ENCODE assay signal across 35 cellular contexts in genomic region chr6:34035161-34035560, GRCh38.
"Had no signal": no experiment of that assay in that cellular context is flagged by ENCODE, and none has a peak within 500 bp of the region (broad histone marks: within the 10 kb centered on the region; RNA-seq: fewer than 3 reads in every experiment).

No MANE protein-coding gene starts in this region.

- H3K36me3 ChIP-seq: MG63 had no signal

- H3K4me3 ChIP-seq: MG63 had no signal

- H3K9me3 ChIP-seq: MG63 had no signal

- H3K27ac ChIP-seq: KMS-11 had no signal

- DNase-seq: Karpas-422, Kasumi-1, MG63, MM.1S, MV-4-11, NCI-H1048, NCI-H1092, NCI-H1092 treated with DMSO at 0.1 percent for 48 hours, NCI-H1105, NCI-H1105 treated with DMSO at 0.1 percent for 48 hours, NCI-H1417, NCI-H1417 treated with DMSO at 0.1 percent for 48 hours, NCI-H1436, NCI-H1436 treated with DMSO at 0.1 percent for 48 hours, NCI-H146, NCI-H1694, NCI-H1694 treated with DMSO at 0.1 percent for 48 hours, NCI-H187, NCI-H187 treated with DMSO at 0.1 percent for 48 hours, NCI-H1930, NCI-H2029, NCI-H2029 treated with DMSO at 0.1 percent for 48 hours, NCI-H2081, NCI-H2081 treated with DMSO at 0.1 percent for 48 hours, NCI-H2107, NCI-H2171, NCI-H2171 treated with DMSO at 0.1 percent for 48 hours, NCI-H2227 treated with DMSO at 0.1 percent for 48 hours, NCI-H226, NCI-H345, NCI-H446, NCI-H446 treated with DMSO at 0.1 percent for 48 hours, NCI-H510A, NCI-H510A treated with DMSO at 0.1 percent for 48 hours had no signal
